Comparison of ENCODE assay signal across 22 cellular contexts in the genomic region with DNA sequence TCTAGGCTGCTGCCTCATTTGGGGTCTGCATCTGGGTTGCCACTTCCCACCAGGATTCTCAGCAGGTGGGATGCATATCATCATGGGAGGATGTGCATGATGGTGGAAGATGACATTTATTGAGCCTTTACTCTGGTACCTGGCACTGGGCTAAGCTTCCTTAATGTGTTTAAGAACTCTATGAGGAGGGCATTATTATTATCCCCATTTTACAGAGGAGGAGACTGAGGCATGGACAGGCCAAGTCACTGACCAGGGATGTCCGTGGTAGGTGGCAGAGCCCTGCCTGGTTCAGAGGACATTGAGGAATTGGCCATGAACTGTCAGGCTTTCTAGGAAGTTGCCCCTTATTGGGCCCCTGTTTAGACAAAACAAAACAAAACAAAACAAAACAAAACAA. TPM values are rescaled to one million over a fixed set of nuclear protein-coding genes. Genes with fewer than 3 reads are reported as not detected.
DNase-seq lines count a peak whose midpoint lies in the region; ATAC-seq, FAIRE-seq and TF ChIP-seq lines count a peak whose summit lies in the region.
"Had no signal": no experiment of that assay in that cellular context is flagged by ENCODE, and none has a peak within 500 bp of the region (broad histone marks: within the 10 kb centered on the region; RNA-seq: fewer than 3 reads in every experiment).

No MANE protein-coding gene starts in this region.

- TF ChIP-seq POLR2A in K562 (conservative IDR thresholded peaks at IDR 0.05): no peak

- ATAC-seq in Right ventricle myocardium superior (ENCODE audit: poor library complexity) (no peak), K562 (no peak), HG02798 (IDR thresholded peaks at IDR 0.05; ENCODE audit: poor library complexity, unreplicated experiment) (no peak)
- ATAC-seq: GM23338 had no signal

- no peak for TF ChIP-seq RAD21 in K562 (CRISPR knock-in tag; conservative IDR thresholded peaks at IDR 0.05 in 1 of 2, IDR thresholded peaks at IDR 0.05 in 1 of 2)

- H3K27ac ChIP-seq in K562 (ENCODE audit: extremely low read depth, low read depth, low read length): no peak overlapping the region

- in situ Hi-C loops in K562 (cut with MboI): no loop called here
- in situ Hi-C loops in HAP-1 (cut with MboI; ENCODE audit: low sequenced_read_pairs): no loop called here

- FAIRE-seq in K562 (lab: Jason Lieb, UNC): no peak
- FAIRE-seq: GM12891, GM18507, H54 had no signal

- peaks cover 4% of the 10 kb centered on the region for H3K36me3 Mint-ChIP-seq in glutamatergic neuron (ENCODE audit: unreplicated experiment)
- H3K36me3 Mint-ChIP-seq: CD4-positive, alpha-beta memory T cell had no signal

- no peak overlapping the region; a peak in 1 of 4 replicates for H3K9ac ChIP-seq in K562 (ENCODE audit: insufficient read depth in 1 of 2, low read depth in 2 of 2, low read length in 2 of 2)

- H3K9me3 ChIP-seq in K562 (replicated peaks; ENCODE audit: control insufficient read depth, insufficient read depth, low read depth, low read length): no peaks in the 10 kb centered on the region
- no peaks in the 10 kb centered on the region for H3K9me3 ChIP-seq in HAP-1

- H3K4me3 ChIP-seq in K562 (no peak overlapping the region), HAP-1 (no peak overlapping the region)
- H3K4me3 ChIP-seq: GM23338 had no signal

- no peak overlapping the region for H3K4me3 Mint-ChIP-seq in glutamatergic neuron (ENCODE audit: unreplicated experiment)
- H3K4me3 Mint-ChIP-seq: CD4-positive, alpha-beta memory T cell; GM23338 had no signal

- H3K27me3 Mint-ChIP-seq in glutamatergic neuron (ENCODE audit: unreplicated experiment): peaks cover 5% of the 10 kb centered on the region

- POLR2A ChIA-PET in K562 (lab: Yijun Ruan, JAX): interaction anchor here (1.1 kb wide), 1 partner anchor 10 kb away, joined by 3 read pairs; no protein-coding TSS in a partner anchor

- H3K9me3 Mint-ChIP-seq in glutamatergic neuron (ENCODE audit: unreplicated experiment): peaks cover 10% of the 10 kb centered on the region
- H3K9me3 Mint-ChIP-seq: CD4-positive, alpha-beta memory T cell had no signal

- H3K4me1 ChIP-seq in K562 (replicated peaks in 1 of 2; ENCODE audit: control insufficient read depth in 2 of 2, insufficient read depth in 2 of 2, low read length in 2 of 2): peaks cover 29 to 41% of the 10 kb centered on the region in 2 experiments
- H3K4me1 ChIP-seq in HAP-1: no peaks in the 10 kb centered on the region

- no peaks in the 10 kb centered on the region for H3K36me3 ChIP-seq in K562 (ENCODE audit: control insufficient read depth, insufficient read depth, low read length)
- no peaks in the 10 kb centered on the region for H3K36me3 ChIP-seq in HAP-1 (replicated peaks)

- WGBS in K562 (ENCODE audit: insufficient coverage, low coverage, missing lambda C conversion rate): 19% methylated on average over 1 of the region's 1 CpG

- no peak for TF ChIP-seq EP300 in K562 (IDR thresholded peaks at IDR 0.05; ENCODE audit: low read length)

- CTCF ChIA-PET in K562 (lab: Yijun Ruan, JAX; ENCODE audit: low intra/inter-chr PET ratio): no interaction called here

- H3K4me1 Mint-ChIP-seq in glutamatergic neuron (ENCODE audit: low read depth, unreplicated experiment): peaks cover 47% of the 10 kb centered on the region

- H3K27me3 ChIP-seq in K562 (ENCODE audit: control insufficient read depth in 2 of 2, insufficient read depth in 2 of 2, low read length in 2 of 2): no peaks in the 10 kb centered on the region; a peak in 2 of 5 replicates
- H3K27me3 ChIP-seq in HAP-1 (ENCODE audit: low read depth): no peaks in the 10 kb centered on the region

- no TSS peak for BruUV-seq in K562 (replicated peaks; lab: Mats Ljungman, UMichigan)

- no peak for TF ChIP-seq CTCF in K562 (IDR thresholded peaks at IDR 0.05 in 2 of 3, conservative IDR thresholded peaks at IDR 0.05 in 1 of 3; ENCODE audit: insufficient read depth in 2 of 3, low read depth in 1 of 3, low read length in 3 of 3)
- TF ChIP-seq CTCF in glutamatergic neuron (IDR thresholded peaks at IDR 0.05; ENCODE audit: partially characterized antibody, unreplicated experiment): no peak

- H4K20me1 ChIP-seq in K562 (replicated peaks; ENCODE audit: control insufficient read depth, insufficient read depth, low read length): no peaks in the 10 kb centered on the region

- no peaks in the 10 kb centered on the region; the same call in 2 of the 3 replicates for H3K79me2 ChIP-seq in K562 (ENCODE audit: control insufficient read depth, insufficient read depth, low read length)

- peak overlapping the region; percentile 17 for H3K27ac Mint-ChIP-seq in glutamatergic neuron (ENCODE audit: unreplicated experiment)
- H3K27ac Mint-ChIP-seq: CD4-positive, alpha-beta memory T cell; GM23338 had no signal

- peaks cover 9% of the 10 kb centered on the region for H3K9me1 ChIP-seq in K562 (ENCODE audit: control insufficient read depth, insufficient read depth, low read length)

- H3K4me2 ChIP-seq in K562 (ENCODE audit: insufficient read depth, low read length): no peak overlapping the region
- H3K4me2 ChIP-seq: GM23338 had no signal

- DNase-seq in cardiac septum (ENCODE audit: low spot score) (peak; percentile 31), Right ventricle myocardium superior (no peak), K562 (ENCODE audit: extremely low read depth in 1 of 4, low spot score in 3 of 4) (no peak), glutamatergic neuron (no peak), HAP-1 (ENCODE audit: low spot score in 2 of 2) (no peak)
- DNase-seq: Calu3; CD4-positive, alpha-beta memory T cell; COR-L47; DMS53; DMS79 treated with DMSO at 0.1 percent for 48 hours; GF-D8; HCEC 1CT had no signal

- H2AFZ ChIP-seq in K562 (ENCODE audit: low read depth, low read length): no peak overlapping the region
- H2AFZ ChIP-seq: GM23338 had no signal

- intact Hi-C loops in cardiac septum (cut with DNase I): no loop called here
- intact Hi-C loops in Right ventricle myocardium superior (cut with DNase I): no loop called here
- intact Hi-C loops in K562 (cut with micrococcal nuclease): no loop called here

RNA-seq across cellular contexts. Expression of a gene that starts 31.1 kb away (rescaled TPM):
- total RNA-seq in cardiac septum: not detected
- total RNA-seq in Right ventricle myocardium superior: not detected
- total RNA-seq in K562 (2011; cell fraction: chromatin; rRNA removed; ENCODE audit: low replicate concordance): not detected in 2 replicates
- total RNA-seq in K562 (2011; cell fraction: nucleolus; rRNA removed): not detected in 2 replicates
- not detected in 2 replicates for total RNA-seq in K562 (2011; cell fraction: nucleoplasm; rRNA removed)
- not detected in 2 replicates for total RNA-seq in K562 (2014; rRNA removed)
- total RNA-seq in K562 (2014; rRNA removed; fragmentation: Illumina TruSeq; extraction: Trizol): not detected in 2 replicates
- total RNA-seq in K562 (2015; rRNA removed; fragmentation: Illumina TruSeq; extraction: Trizol): not detected in 2 replicates
- total RNA-seq in K562 (2021): not detected in 2 replicates
- polyA plus RNA-seq in K562 (2011; rRNA removed): not detected in 2 replicates
- 0.01 TPM in 1 of 2 replicates, not detected in the other for polyA plus RNA-seq in K562 (2011; cell fraction: cytosol; rRNA removed)
- not detected in 2 replicates for polyA plus RNA-seq in K562 (2011; cell fraction: nucleus; rRNA removed)
- not detected in 2 replicates for polyA plus RNA-seq in K562 (2012)
- not detected in 2 replicates for polyA plus RNA-seq in K562 (2014; fragmentation: Illumina TruSeq; extraction: Trizol)
- polyA plus RNA-seq in K562 (2014; fragmentation: Nextera tagmentation; extraction: Ambion mirVana): not detected
- polyA plus RNA-seq in K562 (2014; rRNA removed): not detected in 2 replicates
- not detected in 2 replicates for polyA minus RNA-seq in K562 (2011; rRNA and poly(A)+ RNA removed)
- polyA minus RNA-seq in K562 (2011; cell fraction: cytosol; rRNA and poly(A)+ RNA removed): not detected in 2 replicates
- polyA minus RNA-seq in K562 (2011; cell fraction: nucleus; rRNA and poly(A)+ RNA removed): not detected in 2 replicates
- not detected for total RNA-seq in glutamatergic neuron (ENCODE audit: unreplicated experiment)
- total RNA-seq: A172, A673, Calu3, Daoy, GM23338 had no signal
- polyA plus RNA-seq: BJ; CD4-positive, alpha-beta memory T cell; GM23338 had no signal

RNA-seq across cellular contexts. Expression of a gene that starts 36.1 kb away (rescaled TPM):
- total RNA-seq in cardiac septum: not detected
- total RNA-seq in Right ventricle myocardium superior: not detected
- total RNA-seq in K562 (2011; cell fraction: chromatin; rRNA removed; ENCODE audit: low replicate concordance): not detected in 2 replicates
- total RNA-seq in K562 (2011; cell fraction: nucleolus; rRNA removed): not detected in 2 replicates
- not detected in 2 replicates for total RNA-seq in K562 (2011; cell fraction: nucleoplasm; rRNA removed)
- total RNA-seq in K562 (2014; rRNA removed): not detected in 2 replicates
- not detected in 2 replicates for total RNA-seq in K562 (2014; rRNA removed; fragmentation: Illumina TruSeq; extraction: Trizol)
- not detected in 2 replicates for total RNA-seq in K562 (2015; rRNA removed; fragmentation: Illumina TruSeq; extraction: Trizol)
- not detected in 2 replicates for total RNA-seq in K562 (2021)
- not detected in 2 replicates for polyA plus RNA-seq in K562 (2011; rRNA removed)
- not detected in 2 replicates for polyA plus RNA-seq in K562 (2011; cell fraction: cytosol; rRNA removed)
- polyA plus RNA-seq in K562 (2011; cell fraction: nucleus; rRNA removed): not detected in 2 replicates
- not detected in 2 replicates for polyA plus RNA-seq in K562 (2012)
- not detected in 2 replicates for polyA plus RNA-seq in K562 (2014; fragmentation: Illumina TruSeq; extraction: Trizol)
- not detected for polyA plus RNA-seq in K562 (2014; fragmentation: Nextera tagmentation; extraction: Ambion mirVana)
- polyA plus RNA-seq in K562 (2014; rRNA removed): not detected in 2 replicates
- not detected in 2 replicates for polyA minus RNA-seq in K562 (2011; rRNA and poly(A)+ RNA removed)
- not detected in 2 replicates for polyA minus RNA-seq in K562 (2011; cell fraction: cytosol; rRNA and poly(A)+ RNA removed)
- not detected in 2 replicates for polyA minus RNA-seq in K562 (2011; cell fraction: nucleus; rRNA and poly(A)+ RNA removed)
- not detected for total RNA-seq in glutamatergic neuron (ENCODE audit: unreplicated experiment)
- total RNA-seq: A172; A673; Calu3; CD4-positive, alpha-beta memory T cell; Daoy; GM23338 had no signal
- polyA plus RNA-seq: BJ; CD4-positive, alpha-beta memory T cell; GM23338 had no signal

RNA-seq across cellular contexts. Expression of a gene that starts 52.5 kb away (rescaled TPM):
- total RNA-seq in cardiac septum (not detected), Right ventricle myocardium superior (not detected), K562 (2014; rRNA removed) (not detected in 2 replicates), K562 (2014; rRNA removed; fragmentation: Illumina TruSeq; extraction: Trizol) (not detected in 2 replicates), K562 (2015; rRNA removed; fragmentation: Illumina TruSeq; extraction: Trizol) (not detected in 2 replicates), K562 (2021) (not detected in 2 replicates), glutamatergic neuron (ENCODE audit: unreplicated experiment) (222 TPM)
- total RNA-seq in K562 (2011; cell fraction: chromatin; rRNA removed; ENCODE audit: low replicate concordance): not detected in 2 replicates
- total RNA-seq in K562 (2011; cell fraction: nucleolus; rRNA removed): not detected in 2 replicates
- total RNA-seq in K562 (2011; cell fraction: nucleoplasm; rRNA removed): not detected in 2 replicates
- polyA plus RNA-seq in K562 (2011; rRNA removed) (not detected in 2 replicates), K562 (2014; fragmentation: Illumina TruSeq; extraction: Trizol) (not detected in 2 replicates), K562 (2014; fragmentation: Nextera tagmentation; extraction: Ambion mirVana) (not detected), K562 (2014; rRNA removed) (not detected in 2 replicates)
- not detected in 2 replicates for polyA plus RNA-seq in K562 (2011; cell fraction: cytosol; rRNA removed)
- not detected in 2 replicates for polyA plus RNA-seq in K562 (2011; cell fraction: nucleus; rRNA removed)
- polyA plus RNA-seq in K562 (2012): not detected in 2 replicates
- not detected in 2 replicates for polyA minus RNA-seq in K562 (2011; rRNA and poly(A)+ RNA removed)
- polyA minus RNA-seq in K562 (2011; cell fraction: cytosol; rRNA and poly(A)+ RNA removed): not detected in 2 replicates
- polyA minus RNA-seq in K562 (2011; cell fraction: nucleus; rRNA and poly(A)+ RNA removed): not detected in 2 replicates
- total RNA-seq: A172; A673; Calu3; CD4-positive, alpha-beta memory T cell; Daoy; G401; GM23338 had no signal
- polyA plus RNA-seq: BJ; CD4-positive, alpha-beta memory T cell had no signal

Comparison
In these comparisons a context has a peak if more than half of its experiments do, and no peak if none do; other contexts are left out.
1. RNA of a gene that starts 52.5 kb away (total RNA-seq): 222 TPM in glutamatergic neuron (single experiment); not detected in cardiac septum (single experiment), not detected in Right ventricle myocardium superior (single experiment) and not detected in K562; every median in the first group is over 100 times any median in the second.